In the genomic region with DNA sequence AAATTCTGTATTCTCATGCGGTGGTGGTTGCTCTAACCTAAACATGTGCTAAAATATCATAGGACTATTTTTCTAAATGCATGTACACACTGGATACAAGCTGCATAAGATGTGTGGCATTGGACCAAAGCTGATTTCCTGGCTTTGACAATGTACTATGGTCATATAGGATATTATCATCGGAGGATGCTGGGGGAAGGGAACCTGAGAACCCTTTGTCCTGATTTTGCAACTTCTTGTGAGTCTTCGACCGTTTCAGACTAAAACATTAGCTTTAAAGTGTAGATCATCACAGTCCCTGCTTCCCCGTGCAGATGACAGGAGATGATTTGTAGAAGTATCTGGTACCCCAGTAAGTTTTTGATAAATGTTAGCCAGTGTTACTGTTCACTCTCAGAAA, we compare ENCODE assay signal across 15 cellular contexts.
DNase-seq lines count a peak whose midpoint lies in the region; TF ChIP-seq lines count a peak whose summit lies in the region.
"Had no signal": no experiment of that assay in that cellular context is flagged by ENCODE, and none has a peak within 500 bp of the region (broad histone marks: within the 10 kb centered on the region; RNA-seq: fewer than 3 reads in every experiment).

No MANE protein-coding gene starts in this region.

- H3K36me3 ChIP-seq in SJSA1 (no peaks in the 10 kb centered on the region), muscle layer of colon (ENCODE audit: insufficient read depth, low read length) (no peaks in the 10 kb centered on the region), thyroid gland (no peaks in the 10 kb centered on the region)
- H3K36me3 ChIP-seq: BLaER1, right lobe of liver had no signal

- DNase-seq in SJSA1 (ENCODE audit: low read depth in 1 of 2, low spot score in 2 of 2): no peak
- peak; percentile 68 for DNase-seq in dermis blood vessel endothelial cell
- DNase-seq in thyroid gland: no peak
- DNase-seq in NCI-H69 (lab: John Stamatoyannopoulos, UW): no peak
- no peak for DNase-seq in RKO (ENCODE audit: low spot score)
- DNase-seq in COLO668 (lab: John Stamatoyannopoulos, UW; ENCODE audit: unreplicated experiment): no peak
- DNase-seq: activated T-cell treated with anti-CD3 and anti-CD28 coated beads, Interleukin-2, amount 50 U/mL, for 72 hours; GDM1; KG1; NCI-H1930; right lobe of liver; stimulated activated CD4-positive, alpha-beta T cell treated with anti-CD3 and anti-CD28 coated beads, Interleukin-1b, Interleukin-23, amount 100 ng/mL, for 48 hours had no signal

- H3K27me3 ChIP-seq in SJSA1 (replicated peaks) (no peaks in the 10 kb centered on the region), muscle layer of colon (ENCODE audit: control insufficient read depth in 1 of 2, insufficient read depth in 2 of 2, low read length in 2 of 2) (no peaks in the 10 kb centered on the region), thyroid gland (no peaks in the 10 kb centered on the region)
- H3K27me3 ChIP-seq: BLaER1, body of pancreas, right lobe of liver had no signal

- TF ChIP-seq POLR2A in thyroid gland (IDR thresholded peaks at IDR 0.05): no peak

- no peak for TF ChIP-seq CTCF in thyroid gland (IDR thresholded peaks at IDR 0.05)

- H3K4me1 ChIP-seq in SJSA1 (replicated peaks): peaks cover 30% of the 10 kb centered on the region
- peaks cover 37% of the 10 kb centered on the region for H3K4me1 ChIP-seq in muscle layer of colon (ENCODE audit: insufficient read depth, low read length)
- H3K4me1 ChIP-seq in thyroid gland: peaks cover 17 to 37% of the 10 kb centered on the region in 2 donors
- H3K4me1 ChIP-seq: right lobe of liver had no signal

- no peak overlapping the region for H3K9ac ChIP-seq in muscle layer of colon (ENCODE audit: low read length)
- H3K9ac ChIP-seq: BLaER1 had no signal

- H3K9me3 ChIP-seq in SJSA1 (replicated peaks): no peaks in the 10 kb centered on the region
- no peaks in the 10 kb centered on the region for H3K9me3 ChIP-seq in muscle layer of colon (ENCODE audit: low read length)
- H3K9me3 ChIP-seq in thyroid gland: no peaks in the 10 kb centered on the region
- H3K9me3 ChIP-seq: BLaER1, body of pancreas, right lobe of liver had no signal

- H3K27ac ChIP-seq in SJSA1: peak overlapping the region; percentile 39; the same call in 1 of the 2 replicates
- peak overlapping the region; percentile 12 for H3K27ac ChIP-seq in muscle layer of colon (ENCODE audit: low read depth, low read length)
- H3K27ac ChIP-seq in thyroid gland: peak overlapping the region in 2 of 3 donors; percentile 58 to 67
- H3K27ac ChIP-seq: BLaER1 had no signal

- 50 to 77% methylated on average over 5 of the region's 5 CpGs for WGBS in thyroid gland, 2 donors

- H3K4me3 ChIP-seq in SJSA1 (no peak overlapping the region), muscle layer of colon (ENCODE audit: low read depth in 1 of 2, low read length in 2 of 2) (no peak overlapping the region), thyroid gland (replicated peaks in 1 of 3) (no peak overlapping the region)
- H3K4me3 ChIP-seq: BLaER1, body of pancreas, right lobe of liver had no signal

- intact Hi-C loops in thyroid gland (cut with DNase I): no loop called here

Comparison
In these comparisons a context has a peak if more than half of its experiments do, and no peak if none do; other contexts are left out.
1. H3K27ac ChIP-seq: peak in every context shown above with its lines; median percentile 62 in thyroid gland; 39 in SJSA1; 12 in muscle layer of colon.